Comparison of ENCODE assay signal across 8 cellular contexts in the genomic region with DNA sequence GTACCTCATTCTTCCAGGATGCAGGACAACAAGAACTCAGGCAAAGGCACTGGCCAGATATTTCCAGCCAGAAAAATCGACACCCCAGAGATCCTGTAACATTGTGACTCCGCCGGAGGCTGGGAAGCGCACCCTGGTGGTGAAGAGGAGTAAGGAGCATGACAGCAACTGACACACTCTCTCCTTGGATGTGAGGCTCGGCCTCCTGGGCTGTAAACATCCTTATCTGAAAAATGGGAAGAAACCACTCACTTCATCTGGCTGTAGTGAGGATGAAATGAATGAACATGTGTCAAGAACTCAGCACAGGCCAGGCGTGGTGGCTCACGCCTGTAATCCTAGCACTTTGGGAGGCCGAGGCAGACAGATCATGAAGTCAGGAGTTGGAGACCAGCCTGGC. TPM values are rescaled to one million over a fixed set of nuclear protein-coding genes. Genes with fewer than 3 reads are reported as not detected.
A peak's percentile ranks its signal among the peaks of the same experiment; 100 is the strongest.
DNase-seq lines count a peak whose midpoint lies in the region; ATAC-seq, FAIRE-seq and TF ChIP-seq lines count a peak whose summit lies in the region.

No MANE protein-coding gene starts in this region.

- intact Hi-C loops in left colon (cut with DNase I, micrococcal nuclease) = no loop called here
- intact Hi-C loops in tibial artery (cut with DNase I; ENCODE audit: low total_unique reads) = no loop called here

- no peaks in the 10 kb centered on the region for H3K4me1 Mint-ChIP-seq in astrocyte (ENCODE audit: low read depth, unreplicated experiment)

- H3K27me3 Mint-ChIP-seq in astrocyte (ENCODE audit: low read depth, unreplicated experiment) = no peaks in the 10 kb centered on the region

- FAIRE-seq in astrocyte (lab: Jason Lieb, UNC) = no peak

- ATAC-seq in left colon = peak; percentile 79
- no peak for ATAC-seq in HG03378 (IDR thresholded peaks at IDR 0.05; ENCODE audit: unreplicated experiment)
- no peak for ATAC-seq in GM19023 (IDR thresholded peaks at IDR 0.05; ENCODE audit: unreplicated experiment)

- H3K36me3 Mint-ChIP-seq in astrocyte (ENCODE audit: low read depth, unreplicated experiment) = peaks cover 21% of the 10 kb centered on the region

- H3K27ac ChIP-seq in astrocyte (ENCODE audit: low read depth, low read length) (no peak overlapping the region), tibial artery (no peak overlapping the region)

- H3K36me3 ChIP-seq in astrocyte (ENCODE audit: insufficient read depth, low read length) = peaks cover 20% of the 10 kb centered on the region
- H3K36me3 ChIP-seq in tibial artery = peaks cover 25 to 82% (median 29%) of the 10 kb centered on the region in 3 donors

- no peak overlapping the region for H2AFZ ChIP-seq in astrocyte (ENCODE audit: low read depth, low read length)

- H3K9ac ChIP-seq in astrocyte (ENCODE audit: low read length) = no peak overlapping the region

- no peaks in the 10 kb centered on the region for H3K79me2 ChIP-seq in astrocyte (ENCODE audit: insufficient read depth, low read length)

- no peaks in the 10 kb centered on the region for H3K9me3 Mint-ChIP-seq in astrocyte (ENCODE audit: unreplicated experiment)

- H3K4me1 ChIP-seq in astrocyte (ENCODE audit: insufficient read depth, low read length) (no peaks in the 10 kb centered on the region), tibial artery (no peaks in the 10 kb centered on the region)

- H3K9me3 ChIP-seq in astrocyte (ENCODE audit: insufficient read depth, low read depth, low read length) (no peaks in the 10 kb centered on the region), tibial artery (no peaks in the 10 kb centered on the region)

- H3K4me3 Mint-ChIP-seq in astrocyte (ENCODE audit: unreplicated experiment) = no peak overlapping the region

- peak; percentile 68 for TF ChIP-seq CTCF in astrocyte (IDR thresholded peaks at IDR 0.05; ENCODE audit: insufficient read depth, low read depth, low read length)
- peak; percentile 18 to 37 for TF ChIP-seq CTCF in tibial artery (IDR thresholded peaks at IDR 0.05)

- H3K4me3 ChIP-seq in astrocyte (ENCODE audit: insufficient read depth, low read depth, low read length) (no peak overlapping the region), tibial artery (no peak overlapping the region)

- no peak overlapping the region for H3K4me2 ChIP-seq in astrocyte (ENCODE audit: low read length)

- peak; percentile 36 to 59 for DNase-seq in AML-193 (lab: John Stamatoyannopoulos, UW)
- peak; percentile 37 for DNase-seq in H4 (ENCODE audit: low spot score)
- DNase-seq in SK-MEL-5 (ENCODE audit: low read depth, low spot score) = peak; percentile 71
- no peak for DNase-seq in astrocyte (ENCODE audit: low read depth)
- peak in 1 of 2 donors; percentile 48 for DNase-seq in left colon
- no peak for DNase-seq in tibial artery

- H3K27ac Mint-ChIP-seq in astrocyte (ENCODE audit: unreplicated experiment) = peak overlapping the region; percentile 55

- no peaks in the 10 kb centered on the region for H4K20me1 ChIP-seq in astrocyte (ENCODE audit: insufficient read depth, low read length)

- in situ Hi-C loops in SK-MEL-5 (cut with HindIII; ENCODE audit: low pct_unique_long_range_greater_than_20kb, low sequenced_read_pairs) = no loop called here

- H3K27me3 ChIP-seq in astrocyte (ENCODE audit: insufficient read depth, low read length) (no peaks in the 10 kb centered on the region), tibial artery (no peaks in the 10 kb centered on the region)

RNA-seq across cellular contexts. Expression of gene TCHP, which starts 27.5 kb away (rescaled TPM):
- 10.9 and 11.8 TPM in 2 replicates for total RNA-seq in H4 (2014; rRNA removed; shearing (Covaris generic))
- total RNA-seq in SK-MEL-5 (2014; rRNA removed; shearing (Covaris generic)) = 12.0 and 13.0 TPM in 2 replicates
- 41.8 and 47.4 TPM in 2 replicates for polyA plus RNA-seq in SK-MEL-5 (2015; cell fraction: cytosol; rRNA removed)
- polyA plus RNA-seq in SK-MEL-5 (2015; cell fraction: nucleus; rRNA removed) = 38.9 and 61.6 TPM in 2 replicates
- total RNA-seq in astrocyte = 6.8 and 8.6 TPM in 2 replicates
- total RNA-seq in left colon = 10 to 100 TPM; 15.0 to 17.2 TPM

RNA-seq across cellular contexts. Expression of gene GLTP, which starts 47.3 kb away (rescaled TPM):
- 23.6 and 30.4 TPM in 2 replicates for total RNA-seq in H4 (2014; rRNA removed; shearing (Covaris generic))
- total RNA-seq in SK-MEL-5 (2014; rRNA removed; shearing (Covaris generic)) = 31.3 and 35.4 TPM in 2 replicates
- 25.1 and 28.3 TPM in 2 replicates for polyA plus RNA-seq in SK-MEL-5 (2015; cell fraction: cytosol; rRNA removed)
- 1.1 and 3.2 TPM in 2 replicates for polyA plus RNA-seq in SK-MEL-5 (2015; cell fraction: nucleus; rRNA removed)
- total RNA-seq in astrocyte (23.5 and 27.1 TPM in 2 replicates), left colon (100 to 1,000 TPM in 1 of 2 donors, 10 to 100 TPM in 1; 95.0 to 128 TPM)

Comparison
In these comparisons a context has a peak if more than half of its experiments do, and no peak if none do; other contexts are left out.
1. DNase-seq: peak in AML-193 (2 of 2), H4 (single experiment) and SK-MEL-5 (single experiment); none in astrocyte (single experiment) and tibial artery (0 of 2).